8 cellular contexts compared by ENCODE assay signal in genomic region chr17:58587713-58588117, GRCh38.
DNase-seq lines count a peak whose midpoint lies in the region; ATAC-seq, FAIRE-seq and TF ChIP-seq lines count a peak whose summit lies in the region.

No MANE protein-coding gene starts in this region.

- TF ChIP-seq CTCF in RWPE2 (IDR thresholded peaks at IDR 0.05; ENCODE audit: poor library complexity, severe bottlenecking) = peak; percentile 97

- ATAC-seq in RWPE2 (ENCODE audit: low read depth) = peak; percentile 86
- no peak for ATAC-seq in GM21367 (IDR thresholded peaks at IDR 0.05; ENCODE audit: unreplicated experiment)

- FAIRE-seq in urothelium cell line (lab: Jason Lieb, UNC) = peak; percentile 87

- DNase-seq in EH (ENCODE audit: low read depth) (peak; percentile 52), RWPE2 (ENCODE audit: low spot score) (no peak), germinal center (ENCODE audit: low spot score) (peak; percentile 77), posterior cingulate gyrus (peak in 7 of 10 donors; percentile 11 to 89 (median 58)), urothelium cell line (ENCODE audit: low spot score) (peak; percentile 89)
- peak; percentile 30 for DNase-seq in Jurkat, Clone E6-1 (ENCODE audit: low read depth, low spot score)
- peak; percentile 44 for DNase-seq in activated T-helper 9 cell treated with anti-CD3 and anti-CD28 coated beads, Interleukin-2, amount 50 U/mL, for 16 hours (ENCODE audit: low read depth)

- H3K9me3 ChIP-seq in RWPE2 (ENCODE audit: severe bottlenecking) = no peaks in the 10 kb centered on the region

- intact Hi-C loops in posterior cingulate gyrus (cut with DNase I) = loop anchor here (2.0 to 5.0 kb wide), 2 partner anchors 45 to 417 kb away; no protein-coding TSS in a partner anchor

- no peaks in the 10 kb centered on the region for H3K36me3 ChIP-seq in RWPE2 (ENCODE audit: low read depth)

- no peaks in the 10 kb centered on the region for H3K27me3 ChIP-seq in RWPE2 (ENCODE audit: insufficient read depth, poor library complexity, severe bottlenecking)

- H3K4me1 ChIP-seq in RWPE2 (ENCODE audit: insufficient read depth, poor library complexity, severe bottlenecking) = no peaks in the 10 kb centered on the region

- H3K27ac ChIP-seq in RWPE2 (ENCODE audit: poor library complexity, severe bottlenecking) = no peak overlapping the region

- H3K4me3 ChIP-seq in Jurkat, Clone E6-1 (ENCODE audit: low read length) = no peak overlapping the region
- H3K4me3 ChIP-seq in RWPE2 (ENCODE audit: severe bottlenecking) = no peak overlapping the region
